Comparison of ENCODE assay signal across 2 cellular contexts in genomic region chr10:89699581-89700064, GRCh38.
TF ChIP-seq lines count a peak whose summit lies in the region.

No MANE protein-coding gene starts in this region.

TF ChIP-seq in HCT116, 20 proteins besides CTCF, POLR2A, EP300 and RAD21 (continued from another document):
- TF ChIP-seq EGR1 (IDR thresholded peaks at IDR 0.05; ENCODE audit: low read depth) (no peak), JUND (IDR thresholded peaks at IDR 0.05) (no peak), CBX3 (IDR thresholded peaks at IDR 0.05; ENCODE audit: low read depth) (no peak), ATF3 (IDR thresholded peaks at IDR 0.05) (no peak), SIN3A (IDR thresholded peaks at IDR 0.05; ENCODE audit: low read depth) (no peak), EZH2 (IDR thresholded peaks at IDR 0.05) (no peak), TCF7L2 (IDR thresholded peaks at IDR 0.05; ENCODE audit: borderline replicate concordance, extremely low read depth, insufficient read depth, insufficient read length) (no peak), ZFX (IDR thresholded peaks at IDR 0.05) (no peak), ELF1 (IDR thresholded peaks at IDR 0.05; ENCODE audit: borderline replicate concordance, low read depth) (no peak), SP1 (IDR thresholded peaks at IDR 0.05; ENCODE audit: low read depth) (no peak), ZBTB33 (IDR thresholded peaks at IDR 0.05; ENCODE audit: extremely low read depth, insufficient replicate concordance, low read length) (no peak)

TF ChIP-seq in liver, 16 proteins besides CTCF, POLR2A, EP300 and RAD21 (continued from another document):
- TF ChIP-seq HNF4A (conservative IDR thresholded peaks at IDR 0.05), result peak; percentile 85 to 96
- TF ChIP-seq TAF1 (conservative IDR thresholded peaks at IDR 0.05), result no peak
- peak; percentile 38 for TF ChIP-seq FOXA1 (IDR thresholded peaks at IDR 0.05)
- TF ChIP-seq JUND (IDR thresholded peaks at IDR 0.05), result peak; percentile 78 to 92
- peak; percentile 77 for TF ChIP-seq REST (IDR thresholded peaks at IDR 0.05)
- peak; percentile 87 for TF ChIP-seq YY1 (IDR thresholded peaks at IDR 0.05)
- TF ChIP-seq FOXA2 (IDR thresholded peaks at IDR 0.05), result no peak
- TF ChIP-seq HNF4G (IDR thresholded peaks at IDR 0.05), result peak; percentile 47
- no peak for TF ChIP-seq NR2F2 (IDR thresholded peaks at IDR 0.05)
- TF ChIP-seq ATF3 (IDR thresholded peaks at IDR 0.05), result peak; percentile 68
- peak; percentile 86 for TF ChIP-seq SP1 (IDR thresholded peaks at IDR 0.05)
- TF ChIP-seq ZBTB33 (IDR thresholded peaks at IDR 0.05), result peak; percentile 92
- TF ChIP-seq EGR1 (IDR thresholded peaks at IDR 0.05; ENCODE audit: low read depth in 2 of 2), result peak in 1 of 2 donors; percentile 53
